In the genomic region with DNA sequence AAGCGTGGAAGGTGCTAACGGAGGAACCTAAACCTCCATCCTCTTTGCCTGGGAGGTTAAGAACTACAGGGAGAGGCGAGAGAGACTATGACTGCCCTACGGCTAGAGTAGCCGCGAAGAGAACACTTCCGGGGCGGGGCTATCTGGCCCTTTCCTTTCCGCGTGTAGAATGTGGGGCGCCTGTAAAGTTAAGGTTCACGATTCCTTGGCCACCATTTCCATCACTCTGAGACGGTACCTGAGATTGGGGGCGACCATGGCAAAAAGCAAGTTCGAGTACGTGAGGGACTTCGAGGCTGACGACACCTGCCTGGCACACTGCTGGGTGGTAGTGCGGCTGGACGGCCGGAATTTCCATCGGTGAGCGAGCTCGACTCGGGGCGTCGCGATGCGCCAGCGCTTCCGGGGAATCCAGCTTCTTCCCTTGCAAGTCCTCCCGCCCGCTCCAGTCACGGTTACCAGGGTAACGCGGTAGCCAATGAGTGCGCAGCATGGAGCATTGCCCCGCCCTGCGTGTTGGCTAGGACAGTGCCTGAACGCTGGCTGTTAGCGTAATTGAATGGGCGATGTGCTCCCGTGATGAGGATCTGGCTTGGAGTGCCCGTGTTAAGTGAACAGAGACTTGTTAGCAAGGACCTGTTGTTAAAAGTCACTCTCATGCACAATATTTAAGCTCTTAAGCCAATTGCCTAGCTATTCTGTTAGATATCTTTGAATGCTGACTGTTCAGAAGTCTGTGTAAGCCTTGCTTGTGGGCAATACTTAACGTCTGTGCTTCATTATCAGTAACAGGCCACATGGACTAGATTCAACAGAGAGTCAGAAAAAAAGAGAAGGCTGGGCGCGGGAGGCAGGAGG, we compare ENCODE assay signal across 1 cellular context.
TF ChIP-seq lines count a peak whose summit lies in the region.

A gene (plus strand): TSS at position 149 of the 858 bp plus-strand sequence. CDS start 21 bp downstream, at position 170.

TF ChIP-seq in HepG2, 621 proteins besides CTCF, POLR2A, EP300 and RAD21 (continued from another document and continues in another):
- TF ChIP-seq, protein P1, sequence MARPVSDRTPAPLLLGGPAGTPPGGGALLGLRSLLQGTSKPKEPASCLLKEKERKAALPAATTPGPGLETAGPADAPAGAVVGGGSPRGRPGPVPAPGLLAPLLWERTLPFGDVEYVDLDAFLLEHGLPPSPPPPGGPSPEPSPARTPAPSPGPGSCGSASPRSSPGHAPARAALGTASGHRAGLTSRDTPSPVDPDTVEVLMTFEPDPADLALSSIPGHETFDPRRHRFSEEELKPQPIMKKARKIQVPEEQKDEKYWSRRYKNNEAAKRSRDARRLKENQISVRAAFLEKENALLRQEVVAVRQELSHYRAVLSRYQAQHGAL (CRISPR knock-in tag; IDR thresholded peaks at IDR 0.05; ENCODE audit: not compliant biosample characterization), result peak; percentile 41
- peak; percentile 89 for TF ChIP-seq BRD4 (CRISPR knock-in tag; IDR thresholded peaks at IDR 0.05)
- TF ChIP-seq NFRKB (IDR thresholded peaks at IDR 0.05), result no peak
- no peak for TF ChIP-seq CEBPB (IDR thresholded peaks at IDR 0.05; ENCODE audit: borderline replicate concordance, low read depth, low read length)
- TF ChIP-seq, protein P2, sequence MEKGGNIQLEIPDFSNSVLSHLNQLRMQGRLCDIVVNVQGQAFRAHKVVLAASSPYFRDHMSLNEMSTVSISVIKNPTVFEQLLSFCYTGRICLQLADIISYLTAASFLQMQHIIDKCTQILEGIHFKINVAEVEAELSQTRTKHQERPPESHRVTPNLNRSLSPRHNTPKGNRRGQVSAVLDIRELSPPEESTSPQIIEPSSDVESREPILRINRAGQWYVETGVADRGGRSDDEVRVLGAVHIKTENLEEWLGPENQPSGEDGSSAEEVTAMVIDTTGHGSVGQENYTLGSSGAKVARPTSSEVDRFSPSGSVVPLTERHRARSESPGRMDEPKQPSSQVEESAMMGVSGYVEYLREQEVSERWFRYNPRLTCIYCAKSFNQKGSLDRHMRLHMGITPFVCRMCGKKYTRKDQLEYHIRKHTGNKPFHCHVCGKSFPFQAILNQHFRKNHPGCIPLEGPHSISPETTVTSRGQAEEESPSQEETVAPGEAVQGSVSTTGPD (CRISPR knock-in tag; IDR thresholded peaks at IDR 0.05), result 0 out of 2 replicates have a peak, but pooled peaks have one; percentile 36
- 0 out of 2 replicates have a peak, but pooled peaks have one; percentile 25 for TF ChIP-seq KLF11 (CRISPR knock-in tag; IDR thresholded peaks at IDR 0.05)
- peak; percentile 89; the same call in 1 of the 2 replicates for TF ChIP-seq ZNF225 (CRISPR knock-in tag; IDR thresholded peaks at IDR 0.05)
- no peak for TF ChIP-seq RARA (CRISPR knock-in tag; IDR thresholded peaks at IDR 0.05)
- TF ChIP-seq ZBTB1 (CRISPR knock-in tag; IDR thresholded peaks at IDR 0.05; ENCODE audit: borderline replicate concordance), result no peak
- TF ChIP-seq SNRNP70 (IDR thresholded peaks at IDR 0.05; ENCODE audit: low read depth, low read length), result no peak
- TF ChIP-seq RBFOX2 (IDR thresholded peaks at IDR 0.05; ENCODE audit: low read depth, low read length), result peak; percentile 87
- TF ChIP-seq, protein P3, sequence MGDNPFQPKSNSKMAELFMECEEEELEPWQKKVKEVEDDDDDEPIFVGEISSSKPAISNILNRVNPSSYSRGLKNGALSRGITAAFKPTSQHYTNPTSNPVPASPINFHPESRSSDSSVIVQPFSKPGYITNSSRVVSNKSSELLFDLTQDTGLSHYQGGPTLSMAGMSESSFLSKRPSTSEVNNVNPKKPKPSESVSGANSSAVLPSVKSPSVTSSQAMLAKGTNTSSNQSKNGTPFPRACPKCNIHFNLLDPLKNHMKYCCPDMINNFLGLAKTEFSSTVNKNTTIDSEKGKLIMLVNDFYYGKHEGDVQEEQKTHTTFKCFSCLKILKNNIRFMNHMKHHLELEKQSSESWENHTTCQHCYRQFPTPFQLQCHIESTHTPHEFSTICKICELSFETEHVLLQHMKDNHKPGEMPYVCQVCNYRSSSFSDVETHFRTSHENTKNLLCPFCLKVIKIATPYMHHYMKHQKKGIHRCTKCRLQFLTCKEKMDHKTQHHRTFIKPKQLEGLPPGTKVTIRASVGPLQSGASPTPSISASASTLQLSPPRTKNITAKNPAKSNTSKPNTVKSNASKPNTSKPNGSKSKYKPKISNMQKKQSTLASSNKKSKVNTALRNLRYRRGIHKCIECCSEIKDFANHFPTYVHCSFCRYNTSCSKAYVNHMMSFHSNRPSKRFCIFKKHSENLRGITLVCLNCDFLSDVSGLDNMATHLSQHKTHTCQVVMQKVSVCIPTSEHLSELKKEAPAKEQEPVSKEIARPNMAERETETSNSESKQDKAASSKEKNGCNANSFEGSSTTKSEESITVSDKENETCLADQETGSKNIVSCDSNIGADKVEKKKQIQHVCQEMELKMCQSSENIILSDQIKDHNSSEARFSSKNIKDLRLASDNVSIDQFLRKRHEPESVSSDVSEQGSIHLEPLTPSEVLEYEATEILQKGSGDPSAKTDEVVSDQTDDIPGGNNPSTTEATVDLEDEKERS (CRISPR knock-in tag; IDR thresholded peaks at IDR 0.05), result peak; percentile 88
- peak; percentile 73 for TF ChIP-seq ZFX (CRISPR knock-in tag; IDR thresholded peaks at IDR 0.05; ENCODE audit: low read depth)
- TF ChIP-seq, protein P4, sequence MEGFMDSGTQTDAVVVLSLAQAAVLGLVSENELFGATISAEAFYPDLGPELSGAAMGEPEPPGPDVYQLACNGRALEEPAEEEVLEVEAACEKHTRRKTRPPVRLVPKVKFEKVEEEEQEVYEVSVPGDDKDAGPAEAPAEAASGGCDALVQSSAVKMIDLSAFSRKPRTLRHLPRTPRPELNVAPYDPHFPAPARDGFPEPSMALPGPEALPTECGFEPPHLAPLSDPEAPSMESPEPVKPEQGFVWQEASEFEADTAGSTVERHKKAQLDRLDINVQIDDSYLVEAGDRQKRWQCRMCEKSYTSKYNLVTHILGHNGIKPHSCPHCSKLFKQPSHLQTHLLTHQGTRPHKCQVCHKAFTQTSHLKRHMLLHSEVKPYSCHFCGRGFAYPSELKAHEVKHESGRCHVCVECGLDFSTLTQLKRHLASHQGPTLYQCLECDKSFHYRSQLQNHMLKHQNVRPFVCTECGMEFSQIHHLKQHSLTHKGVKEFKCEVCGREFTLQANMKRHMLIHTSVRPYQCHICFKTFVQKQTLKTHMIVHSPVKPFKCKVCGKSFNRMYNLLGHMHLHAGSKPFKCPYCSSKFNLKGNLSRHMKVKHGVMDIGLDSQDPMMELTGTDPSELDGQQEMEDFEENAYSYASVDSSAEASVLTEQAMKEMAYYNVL (CRISPR knock-in tag; IDR thresholded peaks at IDR 0.05; ENCODE audit: borderline replicate concordance), result peak; percentile 66; the same call in 1 of the 2 replicates
- TF ChIP-seq SRF (IDR thresholded peaks at IDR 0.05; ENCODE audit: low read depth, low read length), result no peak
- TF ChIP-seq YY1 (IDR thresholded peaks at IDR 0.05; ENCODE audit: insufficient read depth, insufficient replicate concordance, low read depth, low read length), result peak; percentile 54
- TF ChIP-seq, protein P5, sequence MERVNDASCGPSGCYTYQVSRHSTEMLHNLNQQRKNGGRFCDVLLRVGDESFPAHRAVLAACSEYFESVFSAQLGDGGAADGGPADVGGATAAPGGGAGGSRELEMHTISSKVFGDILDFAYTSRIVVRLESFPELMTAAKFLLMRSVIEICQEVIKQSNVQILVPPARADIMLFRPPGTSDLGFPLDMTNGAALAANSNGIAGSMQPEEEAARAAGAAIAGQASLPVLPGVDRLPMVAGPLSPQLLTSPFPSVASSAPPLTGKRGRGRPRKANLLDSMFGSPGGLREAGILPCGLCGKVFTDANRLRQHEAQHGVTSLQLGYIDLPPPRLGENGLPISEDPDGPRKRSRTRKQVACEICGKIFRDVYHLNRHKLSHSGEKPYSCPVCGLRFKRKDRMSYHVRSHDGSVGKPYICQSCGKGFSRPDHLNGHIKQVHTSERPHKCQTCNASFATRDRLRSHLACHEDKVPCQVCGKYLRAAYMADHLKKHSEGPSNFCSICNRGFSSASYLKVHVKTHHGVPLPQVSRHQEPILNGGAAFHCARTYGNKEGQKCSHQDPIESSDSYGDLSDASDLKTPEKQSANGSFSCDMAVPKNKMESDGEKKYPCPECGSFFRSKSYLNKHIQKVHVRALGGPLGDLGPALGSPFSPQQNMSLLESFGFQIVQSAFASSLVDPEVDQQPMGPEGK (CRISPR knock-in tag; IDR thresholded peaks at IDR 0.05), result no peak
- TF ChIP-seq KLF15 (CRISPR knock-in tag; IDR thresholded peaks at IDR 0.05; ENCODE audit: borderline replicate concordance), result no peak
- TF ChIP-seq RXRB (CRISPR knock-in tag; IDR thresholded peaks at IDR 0.05; ENCODE audit: borderline replicate concordance), result peak; percentile 45; the same call in 1 of the 2 replicates
- no peak for TF ChIP-seq ZFP1 (CRISPR knock-in tag; IDR thresholded peaks at IDR 0.05)
- TF ChIP-seq ZNF468 (CRISPR knock-in tag; IDR thresholded peaks at IDR 0.05), result peak; percentile 65; the same call in 1 of the 2 replicates
- peak; percentile 66; the same call in 1 of the 2 replicates for TF ChIP-seq SPEN (CRISPR knock-in tag; IDR thresholded peaks at IDR 0.05; ENCODE audit: low read depth)
- TF ChIP-seq TEAD2 (CRISPR knock-in tag; IDR thresholded peaks at IDR 0.05), result 0 out of 2 replicates have a peak, but pooled peaks have one; percentile 61
- TF ChIP-seq PLRG1 (conservative IDR thresholded peaks at IDR 0.05), result no peak
- no peak for TF ChIP-seq HOXA7 (CRISPR knock-in tag; IDR thresholded peaks at IDR 0.05)
- no peak for TF ChIP-seq MED13 (CRISPR knock-in tag; IDR thresholded peaks at IDR 0.05)
- TF ChIP-seq, protein P6, sequence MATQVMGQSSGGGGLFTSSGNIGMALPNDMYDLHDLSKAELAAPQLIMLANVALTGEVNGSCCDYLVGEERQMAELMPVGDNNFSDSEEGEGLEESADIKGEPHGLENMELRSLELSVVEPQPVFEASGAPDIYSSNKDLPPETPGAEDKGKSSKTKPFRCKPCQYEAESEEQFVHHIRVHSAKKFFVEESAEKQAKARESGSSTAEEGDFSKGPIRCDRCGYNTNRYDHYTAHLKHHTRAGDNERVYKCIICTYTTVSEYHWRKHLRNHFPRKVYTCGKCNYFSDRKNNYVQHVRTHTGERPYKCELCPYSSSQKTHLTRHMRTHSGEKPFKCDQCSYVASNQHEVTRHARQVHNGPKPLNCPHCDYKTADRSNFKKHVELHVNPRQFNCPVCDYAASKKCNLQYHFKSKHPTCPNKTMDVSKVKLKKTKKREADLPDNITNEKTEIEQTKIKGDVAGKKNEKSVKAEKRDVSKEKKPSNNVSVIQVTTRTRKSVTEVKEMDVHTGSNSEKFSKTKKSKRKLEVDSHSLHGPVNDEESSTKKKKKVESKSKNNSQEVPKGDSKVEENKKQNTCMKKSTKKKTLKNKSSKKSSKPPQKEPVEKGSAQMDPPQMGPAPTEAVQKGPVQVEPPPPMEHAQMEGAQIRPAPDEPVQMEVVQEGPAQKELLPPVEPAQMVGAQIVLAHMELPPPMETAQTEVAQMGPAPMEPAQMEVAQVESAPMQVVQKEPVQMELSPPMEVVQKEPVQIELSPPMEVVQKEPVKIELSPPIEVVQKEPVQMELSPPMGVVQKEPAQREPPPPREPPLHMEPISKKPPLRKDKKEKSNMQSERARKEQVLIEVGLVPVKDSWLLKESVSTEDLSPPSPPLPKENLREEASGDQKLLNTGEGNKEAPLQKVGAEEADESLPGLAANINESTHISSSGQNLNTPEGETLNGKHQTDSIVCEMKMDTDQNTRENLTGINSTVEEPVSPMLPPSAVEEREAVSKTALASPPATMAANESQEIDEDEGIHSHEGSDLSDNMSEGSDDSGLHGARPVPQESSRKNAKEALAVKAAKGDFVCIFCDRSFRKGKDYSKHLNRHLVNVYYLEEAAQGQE (IDR thresholded peaks at IDR 0.05; ENCODE audit: borderline replicate concordance in 1 of 2, low read depth in 1 of 2, low read length in 2 of 2), result peak in 1 of 2 experiments; percentile 29; a peak in 1 of 4 replicates
- peak; percentile 96 for TF ChIP-seq NFKB2 (CRISPR knock-in tag; IDR thresholded peaks at IDR 0.05; ENCODE audit: borderline replicate concordance)
- TF ChIP-seq ZNF776 (CRISPR knock-in tag; IDR thresholded peaks at IDR 0.05), result 0 out of 2 replicates have a peak, but pooled peaks have one; percentile 46
- TF ChIP-seq ELF1 (CRISPR knock-in tag; IDR thresholded peaks at IDR 0.05), result peak; percentile 89
- no peak; the same call in 1 of the 2 replicates for TF ChIP-seq CCDC6 (CRISPR knock-in tag; IDR thresholded peaks at IDR 0.05)
- no peak for TF ChIP-seq MTA1 (CRISPR knock-in tag; IDR thresholded peaks at IDR 0.05; ENCODE audit: borderline replicate concordance)
- TF ChIP-seq REXO4 (CRISPR knock-in tag; IDR thresholded peaks at IDR 0.05; ENCODE audit: borderline replicate concordance), result no peak
- peak; percentile 91 for TF ChIP-seq RNF2 (conservative IDR thresholded peaks at IDR 0.05; ENCODE audit: low read depth)
- TF ChIP-seq BORCS8-MEF2B (CRISPR knock-in tag; IDR thresholded peaks at IDR 0.05), result peak; percentile 91; the same call in 1 of the 2 replicates
- no peak for TF ChIP-seq HNF4A (CRISPR knock-in tag; IDR thresholded peaks at IDR 0.05)
- TF ChIP-seq NONO (IDR thresholded peaks at IDR 0.05), result no peak
- TF ChIP-seq NONO (CRISPR knock-in tag; conservative IDR thresholded peaks at IDR 0.05), result peak; percentile 92
- peak; percentile 84 for TF ChIP-seq HOXA5 (CRISPR knock-in tag; IDR thresholded peaks at IDR 0.05)
- TF ChIP-seq, protein P7, sequence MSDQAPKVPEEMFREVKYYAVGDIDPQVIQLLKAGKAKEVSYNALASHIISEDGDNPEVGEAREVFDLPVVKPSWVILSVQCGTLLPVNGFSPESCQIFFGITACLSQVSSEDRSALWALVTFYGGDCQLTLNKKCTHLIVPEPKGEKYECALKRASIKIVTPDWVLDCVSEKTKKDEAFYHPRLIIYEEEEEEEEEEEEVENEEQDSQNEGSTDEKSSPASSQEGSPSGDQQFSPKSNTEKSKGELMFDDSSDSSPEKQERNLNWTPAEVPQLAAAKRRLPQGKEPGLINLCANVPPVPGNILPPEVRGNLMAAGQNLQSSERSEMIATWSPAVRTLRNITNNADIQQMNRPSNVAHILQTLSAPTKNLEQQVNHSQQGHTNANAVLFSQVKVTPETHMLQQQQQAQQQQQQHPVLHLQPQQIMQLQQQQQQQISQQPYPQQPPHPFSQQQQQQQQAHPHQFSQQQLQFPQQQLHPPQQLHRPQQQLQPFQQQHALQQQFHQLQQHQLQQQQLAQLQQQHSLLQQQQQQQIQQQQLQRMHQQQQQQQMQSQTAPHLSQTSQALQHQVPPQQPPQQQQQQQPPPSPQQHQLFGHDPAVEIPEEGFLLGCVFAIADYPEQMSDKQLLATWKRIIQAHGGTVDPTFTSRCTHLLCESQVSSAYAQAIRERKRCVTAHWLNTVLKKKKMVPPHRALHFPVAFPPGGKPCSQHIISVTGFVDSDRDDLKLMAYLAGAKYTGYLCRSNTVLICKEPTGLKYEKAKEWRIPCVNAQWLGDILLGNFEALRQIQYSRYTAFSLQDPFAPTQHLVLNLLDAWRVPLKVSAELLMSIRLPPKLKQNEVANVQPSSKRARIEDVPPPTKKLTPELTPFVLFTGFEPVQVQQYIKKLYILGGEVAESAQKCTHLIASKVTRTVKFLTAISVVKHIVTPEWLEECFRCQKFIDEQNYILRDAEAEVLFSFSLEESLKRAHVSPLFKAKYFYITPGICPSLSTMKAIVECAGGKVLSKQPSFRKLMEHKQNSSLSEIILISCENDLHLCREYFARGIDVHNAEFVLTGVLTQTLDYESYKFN (CRISPR knock-in tag; conservative IDR thresholded peaks at IDR 0.05), result peak; percentile 41; the same call in 1 of the 2 replicates
- peak; percentile 82 for TF ChIP-seq ZNF430 (CRISPR knock-in tag; IDR thresholded peaks at IDR 0.05)
- TF ChIP-seq MED8 (CRISPR knock-in tag; IDR thresholded peaks at IDR 0.05; ENCODE audit: insufficient replicate concordance), result peak; percentile 31
